8 cellular contexts compared by ENCODE assay signal in the genomic region with DNA sequence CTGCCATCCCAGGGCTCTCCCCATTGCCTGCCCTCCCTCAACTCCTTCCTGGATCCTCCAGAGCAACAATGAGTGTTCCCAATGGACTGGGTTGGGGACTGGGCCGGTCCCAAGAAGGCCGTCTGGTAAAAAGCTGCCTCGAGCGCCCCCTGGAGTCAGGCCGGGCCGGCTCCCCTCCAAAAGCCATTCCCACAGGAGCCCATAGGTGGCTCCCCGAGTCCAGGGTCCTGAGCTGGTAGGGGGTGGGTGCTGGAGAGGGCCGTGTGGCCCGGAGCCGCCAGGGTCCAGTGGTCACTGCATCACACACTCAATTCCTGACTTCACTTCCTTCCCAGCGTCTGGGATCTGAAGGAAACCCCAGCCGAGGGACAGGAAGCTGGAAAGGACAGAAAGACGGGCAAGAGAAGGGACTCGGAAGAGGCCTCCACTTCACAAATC. TPM values are rescaled to one million over a fixed set of nuclear protein-coding genes. Genes with fewer than 3 reads are reported as not detected.
DNase-seq lines count a peak whose midpoint lies in the region; ATAC-seq and TF ChIP-seq lines count a peak whose summit lies in the region.

No MANE protein-coding gene starts in this region.

- H3K4me2 ChIP-seq in HCT116 (ENCODE audit: low read length), result no peak overlapping the region

- peak; percentile 100 for TF ChIP-seq CTCF in HCT116 (IDR thresholded peaks at IDR 0.05 in 2 of 3, conservative IDR thresholded peaks at IDR 0.05 in 1 of 3; ENCODE audit: borderline replicate concordance in 1 of 3, insufficient read depth in 1 of 3, low read depth in 2 of 3, low read length in 2 of 3)

- CTCF ChIA-PET in CD4-positive, alpha-beta memory T cell (lab: Charles Lee; ENCODE audit: partially characterized antibody), result interaction anchor here (0.8 to 17.3 kb wide), 19 partner anchors 9 to 1299 kb away, joined by 3 to 443 read pairs (median 7); partner anchors contain the start of genes ALDH4A1 and IFFO2
- CTCF ChIA-PET in HCT116 (lab: Charles Lee), result interaction anchor here (0.6 to 3.3 kb wide), 32 partner anchors 9 to 741 kb away, joined by 3 to 38 read pairs (median 4); partner anchors contain the start of genes ALDH4A1 and IFFO2

- no peaks in the 10 kb centered on the region for H3K9me3 Mint-ChIP-seq in CD4-positive, alpha-beta memory T cell
- no peaks in the 10 kb centered on the region for H3K9me3 Mint-ChIP-seq in naive thymus-derived CD8-positive, alpha-beta T cell

- H3K9ac ChIP-seq in HCT116 (ENCODE audit: low read length), result no peak overlapping the region

- H3K9me3 ChIP-seq in CD4-positive, alpha-beta memory T cell (ENCODE audit: control insufficient read depth in 1 of 2, low read length in 2 of 2), result no peaks in the 10 kb centered on the region
- no peaks in the 10 kb centered on the region for H3K9me3 ChIP-seq in HCT116 (ENCODE audit: control insufficient read depth in 1 of 2, insufficient read depth in 1 of 2, low read depth in 1 of 2, low read length in 2 of 2)

- intact Hi-C loops in CD4-positive, alpha-beta memory T cell (cut with micrococcal nuclease), result loop anchor here (1.0 kb wide), 2 partner anchors 13 to 59 kb away; no protein-coding TSS in a partner anchor
- intact Hi-C loops in HCT116 (cut with micrococcal nuclease), result loop anchor here (1.0 to 5.0 kb wide), 2 partner anchors 44 to 316 kb away; partner anchors contain the start of gene IFFO2

- DNase-seq in CD4-positive, alpha-beta memory T cell, result peak; percentile 64 to 71 (median 66)
- DNase-seq in HCT116 (ENCODE audit: low read depth, low spot score), result peak; percentile 50
- DNase-seq in OCI-M1 (lab: John Stamatoyannopoulos, UW), result peak; percentile 78
- peak; percentile 67 for DNase-seq in activated T-cell treated with anti-CD3 and anti-CD28 coated beads for 4 hours
- DNase-seq in naive thymus-derived CD8-positive, alpha-beta T cell, result peak; percentile 49 to 84 (median 67)
- peak; percentile 43 to 57 for DNase-seq in stimulated activated CD8-positive, alpha-beta memory T cell treated with anti-CD3 and anti-CD28 coated beads, Interleukin-7, amount 100 ng/mL, for 4 hours (ENCODE audit: low read depth in 2 of 2)

- POLR2A ChIA-PET in CD4-positive, alpha-beta memory T cell (lab: Charles Lee; ENCODE audit: partially characterized antibody), result interaction anchor here (0.7 to 3.1 kb wide), 12 partner anchors 10 to 162 kb away, joined by 3 to 24 read pairs (median 6); partner anchors contain the start of genes ALDH4A1 and IFFO2
- POLR2A ChIA-PET in HCT116 (lab: Charles Lee), result interaction anchor here (0.7 to 1.3 kb wide), 2 partner anchors 10 to 14 kb away, joined by 3 to 6 read pairs; partner anchors contain the start of gene ALDH4A1
- POLR2A ChIA-PET in naive thymus-derived CD8-positive, alpha-beta T cell (lab: Charles Lee), result interaction anchor here (0.9 to 4.8 kb wide), 6 partner anchors 10 to 188 kb away, joined by 3 to 28 read pairs (median 4); no protein-coding TSS in a partner anchor

- H3K4me3 ChIP-seq in CD4-positive, alpha-beta memory T cell (ENCODE audit: low read length in 2 of 2), result no peak overlapping the region
- H3K4me3 ChIP-seq in HCT116 (replicated peaks in 1 of 2; ENCODE audit: low read depth in 1 of 2, low read length in 2 of 2), result no peak overlapping the region

- H2AFZ ChIP-seq in HCT116 (ENCODE audit: low read depth, low read length, poor library complexity, severe bottlenecking), result no peak overlapping the region

- no peaks in the 10 kb centered on the region for H3K27me3 Mint-ChIP-seq in CD4-positive, alpha-beta memory T cell
- no peaks in the 10 kb centered on the region for H3K27me3 Mint-ChIP-seq in naive thymus-derived CD8-positive, alpha-beta T cell

- RAD21 ChIA-PET in HCT116 (lab: Charles Lee; ENCODE audit: low non-redundant PET in 1 of 2, low total read pairs in 2 of 2, uncharacterized antibody in 2 of 2, unreplicated experiment in 2 of 2), result interaction anchor here (0.5 to 1.0 kb wide), 4 partner anchors 14 to 192 kb away, joined by 3 to 4 read pairs (median 3); no protein-coding TSS in a partner anchor

- no TSS peak for BruUV-seq in HCT116 (replicated peaks; lab: Mats Ljungman, UMichigan)

- H4K20me1 ChIP-seq in HCT116 (ENCODE audit: insufficient read depth), result no peaks in the 10 kb centered on the region

- H3K27me3 ChIP-seq in CD4-positive, alpha-beta memory T cell (ENCODE audit: insufficient read depth, low read length), result no peaks in the 10 kb centered on the region
- no peaks in the 10 kb centered on the region for H3K27me3 ChIP-seq in HCT116 (ENCODE audit: insufficient read depth, low read length)

- H3K9me2 ChIP-seq in HCT116 (ENCODE audit: insufficient read depth), result no peaks in the 10 kb centered on the region

- H3K4me1 Mint-ChIP-seq in CD4-positive, alpha-beta memory T cell, result peaks cover 5 to 21% (median 7%) of the 10 kb centered on the region in 4 donors
- peaks cover 7 to 20% (median 14%) of the 10 kb centered on the region in 4 donors for H3K4me1 Mint-ChIP-seq in naive thymus-derived CD8-positive, alpha-beta T cell

- peak overlapping the region; percentile 62 to 90 (median 82) for H3K27ac Mint-ChIP-seq in CD4-positive, alpha-beta memory T cell
- H3K27ac Mint-ChIP-seq in naive thymus-derived CD8-positive, alpha-beta T cell, result peak overlapping the region in 5 of 10 donors; percentile 48 to 91 (median 78)

- peaks cover 35 to 81% of the 10 kb centered on the region in 2 donors for H3K36me3 Mint-ChIP-seq in CD4-positive, alpha-beta memory T cell
- peaks cover 0 to 79% (median 4%) of the 10 kb centered on the region in 3 donors for H3K36me3 Mint-ChIP-seq in naive thymus-derived CD8-positive, alpha-beta T cell

- H3K79me2 ChIP-seq in HCT116 (ENCODE audit: insufficient read depth, low read length), result no peaks in the 10 kb centered on the region

- no peak for TF ChIP-seq POLR2A in HCT116 (IDR thresholded peaks at IDR 0.05; ENCODE audit: borderline replicate concordance, extremely low read depth, insufficient read depth, insufficient read length)

- peaks cover 54% of the 10 kb centered on the region for H3K36me3 ChIP-seq in CD4-positive, alpha-beta memory T cell (ENCODE audit: insufficient read depth, low read length)
- peaks cover 8 to 21% of the 10 kb centered on the region in 2 experiments; a peak in 2 of 4 replicates for H3K36me3 ChIP-seq in HCT116 (ENCODE audit: control insufficient read depth in 1 of 2, insufficient read depth in 2 of 2, low read length in 2 of 2)

- peak; percentile 97 for TF ChIP-seq RAD21 in HCT116 (IDR thresholded peaks at IDR 0.05; ENCODE audit: low read depth)

- H3K4me3 Mint-ChIP-seq in CD4-positive, alpha-beta memory T cell, result peak overlapping the region in 1 of 8 donors; percentile 41
- no peak overlapping the region for H3K4me3 Mint-ChIP-seq in naive thymus-derived CD8-positive, alpha-beta T cell

- H3K27ac ChIP-seq in CD4-positive, alpha-beta memory T cell (ENCODE audit: low read depth, low read length), result peak overlapping the region; percentile 5
- H3K27ac ChIP-seq in HCT116 (ENCODE audit: low read depth, low read length), result no peak overlapping the region

- no peaks in the 10 kb centered on the region for H3K4me1 ChIP-seq in CD4-positive, alpha-beta memory T cell (ENCODE audit: insufficient read depth, low read length)
- peaks cover 0 to 8% of the 10 kb centered on the region in 2 experiments; a peak in 1 of 4 replicates for H3K4me1 ChIP-seq in HCT116 (ENCODE audit: control insufficient read depth in 1 of 2, insufficient read depth in 2 of 2, low read length in 2 of 2)

- peak; percentile 98 for ATAC-seq in HCT116
- peak; percentile 72 for ATAC-seq in esophagus mucosa
- ATAC-seq in naive thymus-derived CD8-positive, alpha-beta T cell, result peak; percentile 82 to 87
- ATAC-seq in GM18502 (IDR thresholded peaks at IDR 0.05; ENCODE audit: poor library complexity, unreplicated experiment), result no peak

TF ChIP-seq in HCT116, 20 proteins besides CTCF, POLR2A, EP300 and RAD21 (continues in another document):
- TF ChIP-seq SIN3A (IDR thresholded peaks at IDR 0.05; ENCODE audit: low read depth), result no peak
- no peak for TF ChIP-seq TCF7L2 (IDR thresholded peaks at IDR 0.05; ENCODE audit: borderline replicate concordance, extremely low read depth, insufficient read depth, insufficient read length)
- TF ChIP-seq EZH2 (IDR thresholded peaks at IDR 0.05), result no peak
- TF ChIP-seq EZH2phosphoT487 (IDR thresholded peaks at IDR 0.05; ENCODE audit: borderline replicate concordance), result no peak
- no peak for TF ChIP-seq ZBTB33 (IDR thresholded peaks at IDR 0.05; ENCODE audit: extremely low read depth, insufficient replicate concordance, low read length)
- TF ChIP-seq POLR2AphosphoS5 (IDR thresholded peaks at IDR 0.05; ENCODE audit: low read depth, low read length), result no peak

RNA-seq across cellular contexts. Expression of gene ALDH4A1, which starts 10.7 kb away (rescaled TPM):
- 1 to 10 TPM; 1.4 to 1.5 TPM for total RNA-seq in CD4-positive, alpha-beta memory T cell
- 1 to 10 TPM; 1.1 to 1.6 TPM for polyA plus RNA-seq in CD4-positive, alpha-beta memory T cell
- total RNA-seq in HCT116 (2021; ENCODE audit: unreplicated experiment) (12.6 TPM), esophagus mucosa (54.8 TPM)
- polyA plus RNA-seq in HCT116 (2012), result 9.0 and 11.3 TPM in 2 replicates
- 1 to 10 TPM; 1.6 to 2.5 TPM for total RNA-seq in naive thymus-derived CD8-positive, alpha-beta T cell
- 1 to 10 TPM in 1 of 3 donors, under 1 TPM in 2; 0.31 to 2.0 (median 0.39) TPM for polyA plus RNA-seq in naive thymus-derived CD8-positive, alpha-beta T cell

RNA-seq across cellular contexts. Expression of gene IFFO2, which starts 43.4 kb away (rescaled TPM):
- total RNA-seq in CD4-positive, alpha-beta memory T cell, result 10 to 100 TPM; 39.0 to 41.3 TPM
- polyA plus RNA-seq in CD4-positive, alpha-beta memory T cell, result 1 to 10 TPM; 1.3 to 5.2 TPM
- total RNA-seq in HCT116 (2021; ENCODE audit: unreplicated experiment) (15.6 TPM), esophagus mucosa (70.2 TPM)
- polyA plus RNA-seq in HCT116 (2012), result 11.7 and 15.6 TPM in 2 replicates
- 10 to 100 TPM; 29.0 to 30.7 TPM for total RNA-seq in naive thymus-derived CD8-positive, alpha-beta T cell
- polyA plus RNA-seq in naive thymus-derived CD8-positive, alpha-beta T cell, result 1 to 10 TPM; 1.6 to 4.4 (median 4.4) TPM

RNA-seq across cellular contexts. Expression of gene TAS1R2, which starts 53.6 kb away (rescaled TPM):
- not detected for total RNA-seq in CD4-positive, alpha-beta memory T cell
- polyA plus RNA-seq in CD4-positive, alpha-beta memory T cell, result not detected
- total RNA-seq in HCT116 (2021; ENCODE audit: unreplicated experiment), result not detected
- not detected in 2 replicates for polyA plus RNA-seq in HCT116 (2012)
- total RNA-seq in esophagus mucosa, result not detected
- not detected for total RNA-seq in naive thymus-derived CD8-positive, alpha-beta T cell
- polyA plus RNA-seq in naive thymus-derived CD8-positive, alpha-beta T cell, result not detected
